In genomic region chr1:85463666-85464496, GRCh38 we compare ENCODE assay signal across 8 cellular contexts. TPM values are rescaled to one million over a fixed set of nuclear protein-coding genes. Genes with fewer than 3 reads are reported as not detected.
A peak's percentile ranks its signal among the peaks of the same experiment; 100 is the strongest.
DNase-seq lines count a peak whose midpoint lies in the region; ATAC-seq, FAIRE-seq and TF ChIP-seq lines count a peak whose summit lies in the region.

No MANE protein-coding gene starts in this region.

- peaks cover 37% of the 10 kb centered on the region for H3K4me1 ChIP-seq in A549
- peaks cover 0 to 2% of the 10 kb centered on the region in 2 donors for H3K4me1 ChIP-seq in esophagus (ENCODE audit: control insufficient read depth in 2 of 2, insufficient read depth in 2 of 2, low read length in 1 of 2)

- peaks cover 0 to 7% (median 0%) of the 10 kb centered on the region in 7 donors for H3K9me3 Mint-ChIP-seq in naive B cell

- peaks cover 5 to 18% of the 10 kb centered on the region in 2 donors for H3K36me3 Mint-ChIP-seq in naive B cell

- DNase-seq in A549 (ENCODE audit: low read depth in 1 of 2, low spot score in 1 of 2) (peak in 1 of 2 experiments; percentile 8), RPMI7951 (ENCODE audit: low read depth) (peak; percentile 34), naive B cell (no peak), GM12891 (ENCODE audit: insufficient read length, low spot score) (no peak), occipital lobe (lab: John Stamatoyannopoulos, UW) (no peak)

- ATAC-seq in A549 = peak; percentile 23 to 55; a peak in 5 of 6 replicates
- ATAC-seq in GM18909 (IDR thresholded peaks at IDR 0.05; ENCODE audit: poor library complexity, unreplicated experiment) = peak; percentile 6
- ATAC-seq in naive B cell (ENCODE audit: low read depth in 2 of 2) = no peak
- no peak for ATAC-seq in HG02763 (IDR thresholded peaks at IDR 0.05; ENCODE audit: unreplicated experiment)

- H3K4me1 Mint-ChIP-seq in naive B cell = peaks cover 4 to 6% (median 6%) of the 10 kb centered on the region in 3 donors

- TF ChIP-seq EP300 in A549 (IDR thresholded peaks at IDR 0.05) = no peak

- H3K27ac Mint-ChIP-seq in naive B cell = peak overlapping the region in 1 of 6 donors; percentile 25

- H3K4me3 Mint-ChIP-seq in naive B cell = peak overlapping the region; percentile 44 to 90 (median 72)

- H3K27ac ChIP-seq in A549 (peak overlapping the region; percentile 89 to 98), esophagus (ENCODE audit: low read depth in 2 of 2, low read length in 1 of 2) (peak overlapping the region; percentile 14 to 35)

- 2% methylated on average over 13 of the region's 26 CpGs for WGBS in A549 (ENCODE audit: missing lambda C conversion rate)
- 4% methylated on average over 26 of the region's 26 CpGs for WGBS in esophagus, 2 donors

- no peak; a peak in 1 of 5 replicates for TF ChIP-seq RAD21 in A549 (conservative IDR thresholded peaks at IDR 0.05 in 1 of 2, IDR thresholded peaks at IDR 0.05 in 1 of 2)

- peak overlapping the region; percentile 70 for H3K4me3 ChIP-seq in A549
- peak overlapping the region; percentile 74 to 81 for H3K4me3 ChIP-seq in esophagus (ENCODE audit: low read depth in 1 of 2, low read length in 2 of 2)

- H3K4me2 ChIP-seq in A549 = peak overlapping the region; percentile 87

- FAIRE-seq in A549 (lab: Jason Lieb, UNC) (no peak), GM12891 (lab: Jason Lieb, UNC) (no peak)

- no peaks in the 10 kb centered on the region for H3K36me3 ChIP-seq in esophagus (ENCODE audit: control insufficient read depth in 2 of 2, insufficient read depth in 2 of 2, low read length in 1 of 2)

- POLR2A ChIA-PET in A549 (lab: Yijun Ruan, JAX) = interaction anchor here (0.7 to 1.5 kb wide), 6 partner anchors 22 to 143 kb away, joined by 3 to 7 read pairs (median 4); no protein-coding TSS in a partner anchor

- no peak for TF ChIP-seq CTCF in A549 (IDR thresholded peaks at IDR 0.05)

- H3K27me3 ChIP-seq in esophagus (ENCODE audit: control insufficient read depth in 1 of 2, insufficient read depth in 2 of 2, low read length in 2 of 2) = no peaks in the 10 kb centered on the region

- CTCF ChIA-PET in A549 (lab: Yijun Ruan, JAX) = interaction anchor here (1.2 to 4.6 kb wide), 5 partner anchors 23 to 229 kb away, joined by 3 to 37 read pairs (median 4); no protein-coding TSS in a partner anchor

- H3K9me3 ChIP-seq in A549 (no peaks in the 10 kb centered on the region), esophagus (ENCODE audit: control insufficient read depth in 2 of 2, insufficient read depth in 1 of 2, low read depth in 1 of 2, low read length in 1 of 2) (no peaks in the 10 kb centered on the region)

- TF ChIP-seq POLR2A in A549 (IDR thresholded peaks at IDR 0.05; ENCODE audit: low read length) (no peak), GM12891 (IDR thresholded peaks at IDR 0.05; ENCODE audit: low read depth, low read length) (no peak)

- H3K27me3 Mint-ChIP-seq in naive B cell = peaks cover 56 to 64% (median 61%) of the 10 kb centered on the region in 3 donors

TF ChIP-seq in A549, 52 proteins besides CTCF, POLR2A, EP300 and RAD21 (continues in another document):
- no peak for TF ChIP-seq RFX5 (IDR thresholded peaks at IDR 0.05)
- no peak for TF ChIP-seq ATOH8 (CRISPR knock-in tag; IDR thresholded peaks at IDR 0.05; ENCODE audit: low read depth)
- no peak for TF ChIP-seq KDM1A (IDR thresholded peaks at IDR 0.05; ENCODE audit: low read depth)
- no peak for TF ChIP-seq FOXS1 (CRISPR knock-in tag; IDR thresholded peaks at IDR 0.05)
- TF ChIP-seq RNF2 (IDR thresholded peaks at IDR 0.05; ENCODE audit: borderline replicate concordance, low read depth) = no peak
- no peak for TF ChIP-seq FOSB (CRISPR knock-in tag; IDR thresholded peaks at IDR 0.05)
- TF ChIP-seq RCOR1 (IDR thresholded peaks at IDR 0.05; ENCODE audit: low read depth, low read length) = no peak
- TF ChIP-seq REST (IDR thresholded peaks at IDR 0.05) = no peak
- no peak for TF ChIP-seq HOXB13 (CRISPR knock-in tag; IDR thresholded peaks at IDR 0.05; ENCODE audit: low read depth)

TF ChIP-seq in GM12891, 5 proteins besides CTCF, POLR2A, EP300 and RAD21:
- no peak for TF ChIP-seq PAX5 (IDR thresholded peaks at IDR 0.05; ENCODE audit: insufficient read depth, low read length, severe bottlenecking)
- no peak for TF ChIP-seq TAF1 (IDR thresholded peaks at IDR 0.05; ENCODE audit: low read depth, low read length)
- TF ChIP-seq SPI1 (IDR thresholded peaks at IDR 0.05; ENCODE audit: low read depth, low read length) = no peak
- no peak for TF ChIP-seq POLR2AphosphoS5 (IDR thresholded peaks at IDR 0.05; ENCODE audit: low read depth, low read length)
- no peak for TF ChIP-seq POU2F2 (IDR thresholded peaks at IDR 0.05; ENCODE audit: low read depth, low read length)
TF ChIP-seq in GM12891: peak in this region for 0.

RNA-seq across cellular contexts. Expression of gene DDAH1, which starts 1.1 kb away (rescaled TPM):
- polyA plus RNA-seq in A549 (2011; rRNA removed) = 12.6 and 12.9 TPM in 2 replicates
- polyA plus RNA-seq in A549 (2012; cell fraction: cytosol; rRNA removed) = 2.9 and 3.5 TPM in 2 replicates
- 1.3 and 1.8 TPM in 2 replicates for polyA plus RNA-seq in A549 (2012; cell fraction: nucleus; rRNA removed)
- polyA plus RNA-seq in A549 (2017; fragmentation: RNase III; extraction: RNeasy Plus Mini Kit Qiagen cat#74134 plus additional on column Dnase treatment) = 5.7 to 6.6 TPM (median 6.1 TPM) in 3 replicates
- 5.9 and 6.8 TPM in 2 replicates for polyA minus RNA-seq in A549 (2011; rRNA and poly(A)+ RNA removed)
- 18.1 and 25.5 TPM in 2 replicates for total RNA-seq in RPMI7951 (2014; rRNA removed; shearing (Covaris generic))
- 1 to 10 TPM; 5.9 to 6.9 TPM for polyA plus RNA-seq in esophagus
- polyA plus RNA-seq in naive B cell (ENCODE audit: low read depth in 6 of 6) = under 1 TPM in 4 of 6 donors, not detected in 2; 0.07 to 0.40 (median 0.18) TPM
- polyA plus RNA-seq in GM12891 (2012; ENCODE audit: low read depth, missing spikeins) = 0.12 TPM
- total RNA-seq in occipital lobe = 37.3 TPM

Comparison
In these comparisons a context has a peak if more than half of its experiments do, and no peak if none do; other contexts are left out.
1. ATAC-seq: peak in A549 (2 of 2) and GM18909 (single experiment); none in naive B cell (0 of 2) and HG02763 (single experiment).